Comparison of ENCODE assay signal across 23 cellular contexts in the genomic region with DNA sequence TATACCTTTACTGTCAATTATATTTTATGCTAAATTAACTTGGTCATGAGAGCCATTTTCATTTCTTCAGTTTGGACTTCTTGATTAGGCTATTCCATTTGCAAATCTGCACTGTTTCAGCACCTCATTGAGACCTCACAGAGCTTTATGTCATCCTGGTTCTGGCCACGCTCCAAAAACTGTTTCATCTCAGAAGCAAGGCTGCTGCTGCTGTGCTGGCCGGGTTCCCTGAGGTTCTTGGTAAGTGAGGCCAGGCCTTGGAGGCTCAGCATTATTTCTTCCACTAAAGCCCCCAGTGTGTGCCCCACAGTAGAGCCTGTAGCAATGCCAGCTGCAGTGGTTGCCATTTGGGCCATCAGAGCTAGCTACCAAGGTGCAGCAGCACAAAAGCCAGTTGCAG. TPM values are rescaled to one million over a fixed set of nuclear protein-coding genes. Genes with fewer than 3 reads are reported as not detected.
DNase-seq lines count a peak whose midpoint lies in the region; ATAC-seq, FAIRE-seq and TF ChIP-seq lines count a peak whose summit lies in the region.
"Had no signal": no experiment of that assay in that cellular context is flagged by ENCODE, and none has a peak within 500 bp of the region (broad histone marks: within the 10 kb centered on the region; RNA-seq: fewer than 3 reads in every experiment).

No MANE protein-coding gene starts in this region.

- no peak overlapping the region for H3K56ac ChIP-seq in IMR-90 (ENCODE audit: extremely low read depth, insufficient read depth, low read length)

- H3K4me3 ChIP-seq in IMR-90 (ENCODE audit: insufficient read depth, low read depth, low read length) = no peak overlapping the region
- no peak overlapping the region for H3K4me3 ChIP-seq in astrocyte of the spinal cord (ENCODE audit: low read depth, low read length)
- no peak overlapping the region for H3K4me3 ChIP-seq in foreskin fibroblast (ENCODE audit: low read depth in 1 of 2, low read length in 2 of 2)
- H3K4me3 ChIP-seq in body of pancreas = no peak overlapping the region
- H3K4me3 ChIP-seq: BLaER1, pancreas, right lobe of liver had no signal

- no peak overlapping the region for H3K9ac ChIP-seq in IMR-90 (ENCODE audit: low read depth, low read length)
- H3K9ac ChIP-seq: BLaER1 had no signal

- no peak overlapping the region for H3K18ac ChIP-seq in IMR-90 (ENCODE audit: low read depth, low read length)

- peak overlapping the region; percentile 10 for H2AFZ ChIP-seq in IMR-90 (replicated peaks; ENCODE audit: low read length, poor library complexity)

- dilution Hi-C loops in IMR-90 (cut with HindIII; ENCODE audit: low sequenced_read_pairs, unreplicated experiment) = no loop called here

- POLR2A ChIA-PET in IMR-90 (lab: Charles Lee; ENCODE audit: unreplicated experiment) = no interaction called here

- H3K27ac ChIP-seq in IMR-90 (ENCODE audit: insufficient read depth, low read length) (no peak overlapping the region), body of pancreas (no peak overlapping the region)
- H3K27ac ChIP-seq: 22Rv1, BLaER1, pancreas, right lobe of liver had no signal

- no peak overlapping the region for H3K14ac ChIP-seq in IMR-90 (replicated peaks; ENCODE audit: low read depth, low read length)

- no peak overlapping the region for H4K8ac ChIP-seq in IMR-90 (ENCODE audit: low read depth in 2 of 2, low read length in 2 of 2)

- no peak for TF ChIP-seq RAD21 in IMR-90 (IDR thresholded peaks at IDR 0.05; ENCODE audit: low read length)

- H3K23ac ChIP-seq in IMR-90 (ENCODE audit: low read depth, low read length) = no peak overlapping the region

- no peaks in the 10 kb centered on the region for H3K79me1 ChIP-seq in IMR-90 (ENCODE audit: low read depth in 1 of 2, low read length in 2 of 2)

- WGBS in IMR-90 (ENCODE audit: extremely low coverage in 2 of 2, insufficient read length in 1 of 2), 2 experiments = no CpG with 5 or more reads among the region's 2 CpGs
- 73 to 77% methylated on average over 2 of the region's 2 CpGs for WGBS in body of pancreas, 2 donors

- H2AK5ac ChIP-seq in IMR-90 (ENCODE audit: low read depth, low read length) = no peak overlapping the region

- no peak overlapping the region for H2BK20ac ChIP-seq in IMR-90 (ENCODE audit: low read depth, low read length)

- CTCF ChIA-PET in IMR-90 (lab: Yijun Ruan, JAX) = no interaction called here

- no peaks in the 10 kb centered on the region for H3K36me3 ChIP-seq in IMR-90 (ENCODE audit: control insufficient read depth, insufficient read depth, low read length)
- no peaks in the 10 kb centered on the region for H3K36me3 ChIP-seq in body of pancreas (replicated peaks in 1 of 2; ENCODE audit: insufficient read depth in 1 of 2, low read depth in 2 of 2)
- H3K36me3 ChIP-seq: BLaER1, pancreas, right lobe of liver had no signal

- H4K91ac ChIP-seq in IMR-90 (ENCODE audit: insufficient read depth, low read depth, low read length) = no peak overlapping the region

- H4K20me1 ChIP-seq in IMR-90 (ENCODE audit: insufficient read depth, low read length) = no peaks in the 10 kb centered on the region
- H4K20me1 ChIP-seq: BLaER1 had no signal

- H2BK120ac ChIP-seq in IMR-90 (ENCODE audit: low read depth, low read length) = no peak overlapping the region

- H3K27me3 ChIP-seq in IMR-90 (ENCODE audit: control insufficient read depth, insufficient read depth, low read length) (0 out of 2 replicates have a peak, but pooled peaks cover 3% of the 10 kb centered on the region), body of pancreas (no peaks in the 10 kb centered on the region)
- H3K27me3 ChIP-seq: BLaER1, pancreas, right lobe of liver had no signal

- no peak overlapping the region for H3K4ac ChIP-seq in IMR-90 (ENCODE audit: low read depth, low read length)

- no peaks in the 10 kb centered on the region for H3K9me3 ChIP-seq in IMR-90 (ENCODE audit: control insufficient read depth, insufficient read depth, low read length)
- H3K9me3 ChIP-seq in body of pancreas = no peaks in the 10 kb centered on the region
- H3K9me3 ChIP-seq: pancreas, right lobe of liver had no signal

- FAIRE-seq in GM19239 (lab: Jason Lieb, UNC) = no peak
- FAIRE-seq: pancreas had no signal

- no peak overlapping the region for H2AK9ac ChIP-seq in IMR-90 (replicated peaks; ENCODE audit: low read depth, low read length, poor library complexity)

- no peak overlapping the region for H4K5ac ChIP-seq in IMR-90 (ENCODE audit: low read depth, low read length)

- ATAC-seq in IMR-90 (ENCODE audit: low read depth) (no peak), body of pancreas (no peak)
- ATAC-seq: activated CD4-positive, CD25-positive, alpha-beta regulatory T cell treated with anti-CD3 and anti-CD28 coated beads, Interleukin-2, amount 50 U/mL, for 24 hours; natural killer cell; pancreas; right lobe of liver had no signal

- no peak overlapping the region for H2BK5ac ChIP-seq in IMR-90 (ENCODE audit: low read depth, low read length, poor library complexity, severe bottlenecking)

- no peaks in the 10 kb centered on the region for H3K9me1 ChIP-seq in IMR-90 (ENCODE audit: insufficient read depth, low read length)

- intact Hi-C loops in IMR-90 (cut with micrococcal nuclease) = no loop called here
- intact Hi-C loops in body of pancreas (cut with DNase I) = no loop called here

- no peak overlapping the region for H2BK15ac ChIP-seq in IMR-90 (ENCODE audit: low read depth, low read length)

- BruUV-seq in IMR-90 (replicated peaks; lab: Mats Ljungman, UMichigan) = no TSS peak

- no peak for TF ChIP-seq CTCF in IMR-90 (conservative IDR thresholded peaks at IDR 0.05; ENCODE audit: low read depth, low read length)
- TF ChIP-seq CTCF in astrocyte of the spinal cord (IDR thresholded peaks at IDR 0.05; ENCODE audit: low read depth, low read length) = no peak
- TF ChIP-seq CTCF in foreskin fibroblast (IDR thresholded peaks at IDR 0.05; ENCODE audit: low read depth, low read length) = no peak
- TF ChIP-seq CTCF in body of pancreas (IDR thresholded peaks at IDR 0.05) = no peak

- in situ Hi-C loops in IMR-90 (cut with MboI; ENCODE audit: low sequenced_read_pairs) (no loop called here), astrocyte of the spinal cord (cut with HindIII; ENCODE audit: low sequenced_read_pairs) (no loop called here)

- H3K4me2 ChIP-seq in IMR-90 (ENCODE audit: low read depth, low read length) = no peak overlapping the region

- DNase-seq in DMS 273 (lab: John Stamatoyannopoulos, UW; ENCODE audit: unreplicated experiment) = peak; percentile 27
- DNase-seq in DMS 273 treated with DMSO at 0.1 percent for 48 hours (lab: John Stamatoyannopoulos, UW) = no peak
- peak; percentile 58 for DNase-seq in IMR-90
- DNase-seq in astrocyte of the spinal cord (ENCODE audit: low read depth, low spot score) = peak; percentile 17
- DNase-seq in foreskin fibroblast = peak; percentile 59 to 65
- DNase-seq in body of pancreas = no peak
- DNase-seq in NCI-H526 treated with DMSO at 0.1 percent for 48 hours (lab: John Stamatoyannopoulos, UW) = no peak
- no peak for DNase-seq in GM19239 (ENCODE audit: insufficient read length, low spot score)
- DNase-seq: activated CD4-positive, alpha-beta memory T cell treated with anti-CD3 and anti-CD28 coated beads, Interleukin-2, amount 10 ng/mL, durations not matched to agents 7 days and 5 days; activated gamma-delta T cell treated with Interleukin-2 at 50 U/mL for 16 hours; amygdala; Caco-2; H7; MM.1S; natural killer cell; NCI-H1436; NCI-H524; pancreas; right lobe of liver; SW 1271 had no signal

- no peak for TF ChIP-seq POLR2A in IMR-90 (IDR thresholded peaks at IDR 0.05; ENCODE audit: low read depth, low read length)
- no peak for TF ChIP-seq POLR2A in body of pancreas (IDR thresholded peaks at IDR 0.05)

- H3K4me1 ChIP-seq in IMR-90 (ENCODE audit: control insufficient read depth, insufficient read depth, low read length) (peaks cover 3% of the 10 kb centered on the region; the same call in 1 of the 2 replicates), body of pancreas (peaks cover 8% of the 10 kb centered on the region)
- H3K4me1 ChIP-seq: Caco-2, pancreas had no signal

TF ChIP-seq in IMR-90, 13 proteins besides CTCF, POLR2A, EP300 and RAD21 (continues in another document):
- TF ChIP-seq SMC3 (IDR thresholded peaks at IDR 0.05; ENCODE audit: low read depth, low read length) = no peak
- TF ChIP-seq, protein P1, sequence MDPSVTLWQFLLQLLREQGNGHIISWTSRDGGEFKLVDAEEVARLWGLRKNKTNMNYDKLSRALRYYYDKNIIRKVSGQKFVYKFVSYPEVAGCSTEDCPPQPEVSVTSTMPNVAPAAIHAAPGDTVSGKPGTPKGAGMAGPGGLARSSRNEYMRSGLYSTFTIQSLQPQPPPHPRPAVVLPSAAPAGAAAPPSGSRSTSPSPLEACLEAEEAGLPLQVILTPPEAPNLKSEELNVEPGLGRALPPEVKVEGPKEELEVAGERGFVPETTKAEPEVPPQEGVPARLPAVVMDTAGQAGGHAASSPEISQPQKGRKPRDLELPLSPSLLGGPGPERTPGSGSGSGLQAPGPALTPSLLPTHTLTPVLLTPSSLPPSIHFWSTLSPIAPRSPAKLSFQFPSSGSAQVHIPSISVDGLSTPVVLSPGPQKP (IDR thresholded peaks at IDR 0.05; ENCODE audit: borderline replicate concordance, low read depth, low read length) = no peak
- TF ChIP-seq CEBPB (IDR thresholded peaks at IDR 0.05; ENCODE audit: low read depth, low read length) = no peak
- TF ChIP-seq, protein P2, sequence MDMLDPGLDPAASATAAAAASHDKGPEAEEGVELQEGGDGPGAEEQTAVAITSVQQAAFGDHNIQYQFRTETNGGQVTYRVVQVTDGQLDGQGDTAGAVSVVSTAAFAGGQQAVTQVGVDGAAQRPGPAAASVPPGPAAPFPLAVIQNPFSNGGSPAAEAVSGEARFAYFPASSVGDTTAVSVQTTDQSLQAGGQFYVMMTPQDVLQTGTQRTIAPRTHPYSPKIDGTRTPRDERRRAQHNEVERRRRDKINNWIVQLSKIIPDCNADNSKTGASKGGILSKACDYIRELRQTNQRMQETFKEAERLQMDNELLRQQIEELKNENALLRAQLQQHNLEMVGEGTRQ (IDR thresholded peaks at IDR 0.05; ENCODE audit: low read depth, low read length) = no peak
- no peak for TF ChIP-seq FOS (IDR thresholded peaks at IDR 0.05; ENCODE audit: low read depth, low read length)

RNA-seq across cellular contexts. Expression of gene ZNF485, which starts 7.8 kb away (rescaled TPM):
- total RNA-seq in IMR-90 (2012; rRNA removed) = 2.2 and 3.1 TPM in 2 replicates
- polyA plus RNA-seq in IMR-90 (2012; rRNA removed) = 1.0 and 1.3 TPM in 2 replicates
- polyA plus RNA-seq in IMR-90 (2012; cell fraction: cytosol; rRNA removed) = 0.29 and 0.76 TPM in 2 replicates
- polyA plus RNA-seq in IMR-90 (2012; cell fraction: nucleus; rRNA removed; ENCODE audit: low replicate concordance) = 1.3 and 2.7 TPM in 2 replicates
- total RNA-seq in body of pancreas = 1 to 10 TPM; 9.6 to 9.9 TPM

RNA-seq across cellular contexts. Expression of gene ZNF239, which starts 24.0 kb away (rescaled TPM):
- total RNA-seq in IMR-90 (2012; rRNA removed) (10.8 and 12.7 TPM in 2 replicates), body of pancreas (10 to 100 TPM in 1 of 2 donors, 1 to 10 TPM in 1; 4.9 to 10.2 TPM)
- polyA plus RNA-seq in IMR-90 (2012; rRNA removed) = 6.4 and 7.4 TPM in 2 replicates
- 1.2 and 1.5 TPM in 2 replicates for polyA plus RNA-seq in IMR-90 (2012; cell fraction: cytosol; rRNA removed)
- polyA plus RNA-seq in IMR-90 (2012; cell fraction: nucleus; rRNA removed; ENCODE audit: low replicate concordance) = 7.2 and 19.6 TPM in 2 replicates

RNA-seq across cellular contexts. Expression of gene ZNF32, which starts 50.2 kb away (rescaled TPM):
- total RNA-seq in IMR-90 (2012; rRNA removed) (21.4 and 31.2 TPM in 2 replicates), body of pancreas (10 to 100 TPM; 31.6 to 47.5 TPM)
- 26.4 and 30.1 TPM in 2 replicates for polyA plus RNA-seq in IMR-90 (2012; rRNA removed)
- polyA plus RNA-seq in IMR-90 (2012; cell fraction: cytosol; rRNA removed) = 9.1 and 20.2 TPM in 2 replicates
- polyA plus RNA-seq in IMR-90 (2012; cell fraction: nucleus; rRNA removed; ENCODE audit: low replicate concordance) = 5.8 and 34.8 TPM in 2 replicates

Comparison
In these comparisons a context has a peak if more than half of its experiments do, and no peak if none do; other contexts are left out.
1. DNase-seq: peak in DMS 273 (single experiment), IMR-90 (single experiment), astrocyte of the spinal cord (single experiment) and foreskin fibroblast (2 of 2); none in DMS 273 treated with DMSO at 0.1 percent for 48 hours (single experiment), body of pancreas (0 of 4), NCI-H526 treated with DMSO at 0.1 percent for 48 hours (single experiment) and GM19239 (single experiment).